In genomic region chr7:94974436-94974835, GRCh38 we compare ENCODE assay signal across 25 cellular contexts.
"Had no signal": no experiment of that assay in that cellular context is flagged by ENCODE, and none has a peak within 500 bp of the region (broad histone marks: within the 10 kb centered on the region; RNA-seq: fewer than 3 reads in every experiment).

No MANE protein-coding gene starts in this region.

- H3K27me3 ChIP-seq: adrenal gland, ascending aorta, neutrophil, right lobe of liver, thyroid gland had no signal

- H3K9me3 Mint-ChIP-seq: activated T-cell treated with anti-CD3 and anti-CD28 coated beads, Interleukin-2, amount 50 U/mL, for 24 hours; activated T-helper 2 cell treated with anti-CD3 and anti-CD28 coated beads, Interferon-gamma antibody, Interleukin-2, Interleukin-4, amounts not matched to agents 10 μg/mL and 5 μg/mL and 100 μg/mL, durations not matched to agents 14 hours and 24 hours and 36 hours; endodermal cell; WTC11 had no signal

- H3K27ac Mint-ChIP-seq: activated naive CD8-positive, alpha-beta T cell; activated T-cell treated with anti-CD3 and anti-CD28 coated beads, Interleukin-2, amount 50 U/mL, for 24 hours; activated T-helper 2 cell treated with anti-CD3 and anti-CD28 coated beads, Interferon-gamma antibody, Interleukin-2, Interleukin-4, amounts not matched to agents 10 μg/mL and 5 μg/mL and 100 μg/mL, durations not matched to agents 14 hours and 24 hours and 36 hours; endodermal cell; natural killer cell; WTC11 had no signal

- FAIRE-seq: bronchial epithelial cell, small intestine had no signal

- H3K9me3 ChIP-seq: adrenal gland, ascending aorta, left ventricle myocardium inferior, neutrophil, right lobe of liver, thyroid gland had no signal

- H3K4me1 Mint-ChIP-seq: natural killer cell had no signal

- ATAC-seq: natural killer cell; right lobe of liver; stimulated activated naive CD8-positive, alpha-beta T cell treated with anti-CD3 and anti-CD28 coated beads, Interleukin-15, Interleukin-2, amounts not matched to agents 100 U/mL and 50 U/mL, for 24 hours; WTC11 had no signal

- H3K4me3 Mint-ChIP-seq: activated naive CD8-positive, alpha-beta T cell; activated T-cell treated with anti-CD3 and anti-CD28 coated beads, Interleukin-2, amount 50 U/mL, for 24 hours; endodermal cell; natural killer cell; WTC11 had no signal

- H3K4me1 ChIP-seq: parathyroid adenoma, right lobe of liver had no signal

- H3K36me3 Mint-ChIP-seq: activated naive CD8-positive, alpha-beta T cell; natural killer cell; WTC11 had no signal

- H3K4me3 ChIP-seq: adrenal gland, ascending aorta, coronary artery, left ventricle myocardium inferior, right lobe of liver, thyroid gland had no signal

- H3K27me3 Mint-ChIP-seq: activated naive CD8-positive, alpha-beta T cell; activated T-cell treated with anti-CD3 and anti-CD28 coated beads, Interleukin-2, amount 50 U/mL, for 24 hours had no signal

- H3K27ac ChIP-seq: adrenal gland, ascending aorta, coronary artery, left ventricle myocardium inferior, neutrophil, parathyroid adenoma, right lobe of liver had no signal

- H3K36me3 ChIP-seq: adrenal gland, ascending aorta, left ventricle myocardium inferior, neutrophil, right lobe of liver, thyroid gland had no signal

- DNase-seq: activated CD8-positive, alpha-beta memory T cell treated with anti-CD3 and anti-CD28 coated beads for 24 hours; activated CD8-positive, alpha-beta memory T cell treated with anti-CD3 and anti-CD28 coated beads, Interleukin-2, amount 50 U/mL, for 4 hours; activated naive CD4-positive, alpha-beta T cell; activated T-cell treated with anti-CD3 and anti-CD28 coated beads, Interleukin-2, amount 50 U/mL, for 24 hours; adrenal gland; endodermal cell; left ventricle myocardium inferior; mammary epithelial cell; midbrain; natural killer cell; right lobe of liver; small intestine; stimulated activated CD4-positive, alpha-beta T cell treated with anti-CD3 and anti-CD28 coated beads, Interleukin-4, amount 100 ng/mL, for 1 hour; stimulated activated naive CD8-positive, alpha-beta T cell treated with anti-CD3 and anti-CD28 coated beads, Interleukin-15, Interleukin-2, amounts not matched to agents 100 U/mL and 50 U/mL, for 24 hours; substantia nigra; T-helper 9 cell; thyroid gland had no signal
